1 cellular context compared by ENCODE assay signal in the genomic region with DNA sequence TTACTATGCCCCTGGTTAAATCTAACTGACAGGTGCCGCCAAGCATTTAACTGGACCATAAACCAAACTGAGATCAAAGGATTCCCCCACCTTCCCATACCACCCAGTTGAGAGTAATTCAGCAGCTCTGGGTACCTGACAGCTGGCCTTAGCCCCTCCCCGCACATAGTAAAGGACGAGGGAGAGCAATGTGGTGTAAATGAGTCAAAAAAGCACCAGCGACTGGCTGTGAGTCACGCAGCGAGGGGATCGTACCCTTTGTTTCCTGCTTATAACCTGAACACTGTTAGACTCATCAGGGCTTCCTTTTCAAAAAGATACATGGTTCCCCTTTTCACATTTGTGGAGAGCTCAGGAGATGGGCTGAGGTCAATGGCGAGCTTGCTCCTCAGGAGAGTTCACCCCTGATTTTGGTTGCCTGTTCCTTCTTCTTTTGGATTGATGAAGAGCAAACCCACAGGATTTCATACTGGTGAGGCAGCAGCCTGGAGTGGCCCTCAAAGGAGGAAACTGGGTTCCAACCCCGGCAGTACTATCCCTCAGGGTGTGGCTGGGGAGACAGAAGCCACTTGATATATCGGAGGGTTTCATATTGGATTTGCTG.
TF ChIP-seq lines count a peak whose summit lies in the region.

No MANE protein-coding gene starts in this region.

TF ChIP-seq in GM12878, 131 proteins besides CTCF, POLR2A, EP300 and RAD21 (continued from another document):
- TF ChIP-seq, protein P1, sequence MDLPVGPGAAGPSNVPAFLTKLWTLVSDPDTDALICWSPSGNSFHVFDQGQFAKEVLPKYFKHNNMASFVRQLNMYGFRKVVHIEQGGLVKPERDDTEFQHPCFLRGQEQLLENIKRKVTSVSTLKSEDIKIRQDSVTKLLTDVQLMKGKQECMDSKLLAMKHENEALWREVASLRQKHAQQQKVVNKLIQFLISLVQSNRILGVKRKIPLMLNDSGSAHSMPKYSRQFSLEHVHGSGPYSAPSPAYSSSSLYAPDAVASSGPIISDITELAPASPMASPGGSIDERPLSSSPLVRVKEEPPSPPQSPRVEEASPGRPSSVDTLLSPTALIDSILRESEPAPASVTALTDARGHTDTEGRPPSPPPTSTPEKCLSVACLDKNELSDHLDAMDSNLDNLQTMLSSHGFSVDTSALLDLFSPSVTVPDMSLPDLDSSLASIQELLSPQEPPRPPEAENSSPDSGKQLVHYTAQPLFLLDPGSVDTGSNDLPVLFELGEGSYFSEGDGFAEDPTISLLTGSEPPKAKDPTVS (IDR thresholded peaks at IDR 0.05; ENCODE audit: low read depth, low read length), result no peak
- TF ChIP-seq JUND (IDR thresholded peaks at IDR 0.05; ENCODE audit: low read depth, low read length) (peak; percentile 81), STAT3 (IDR thresholded peaks at IDR 0.05; ENCODE audit: low read depth, low read length) (no peak), KLF5 (IDR thresholded peaks at IDR 0.05; ENCODE audit: partially characterized antibody) (no peak), PAX8 (IDR thresholded peaks at IDR 0.05) (no peak), RELA (IDR thresholded peaks at IDR 0.05; ENCODE audit: borderline replicate concordance, partially characterized antibody) (peak; percentile 60), WRNIP1 (IDR thresholded peaks at IDR 0.05; ENCODE audit: borderline replicate concordance, low read depth, low read length) (no peak), FOS (IDR thresholded peaks at IDR 0.05; ENCODE audit: borderline replicate concordance, extremely low read depth, insufficient read length) (peak; percentile 2), CHD2 (IDR thresholded peaks at IDR 0.05; ENCODE audit: borderline replicate concordance, low read depth, low read length) (peak; percentile 70; the same call in 1 of the 2 replicates), TCF7 (IDR thresholded peaks at IDR 0.05; ENCODE audit: borderline replicate concordance) (peak; percentile 88), CBX3 (IDR thresholded peaks at IDR 0.05; ENCODE audit: borderline replicate concordance, low read depth) (no peak), FOXM1 (IDR thresholded peaks at IDR 0.05; ENCODE audit: low read depth, low read length) (no peak), NFIC (IDR thresholded peaks at IDR 0.05; ENCODE audit: low read depth, low read length) (no peak), TARDBP (IDR thresholded peaks at IDR 0.05; ENCODE audit: borderline replicate concordance) (peak; percentile 74; the same call in 1 of the 2 replicates), ZSCAN29 (IDR thresholded peaks at IDR 0.05) (no peak), IKZF2 (IDR thresholded peaks at IDR 0.05) (peak; percentile 90 to 94)
- TF ChIP-seq, protein P2, sequence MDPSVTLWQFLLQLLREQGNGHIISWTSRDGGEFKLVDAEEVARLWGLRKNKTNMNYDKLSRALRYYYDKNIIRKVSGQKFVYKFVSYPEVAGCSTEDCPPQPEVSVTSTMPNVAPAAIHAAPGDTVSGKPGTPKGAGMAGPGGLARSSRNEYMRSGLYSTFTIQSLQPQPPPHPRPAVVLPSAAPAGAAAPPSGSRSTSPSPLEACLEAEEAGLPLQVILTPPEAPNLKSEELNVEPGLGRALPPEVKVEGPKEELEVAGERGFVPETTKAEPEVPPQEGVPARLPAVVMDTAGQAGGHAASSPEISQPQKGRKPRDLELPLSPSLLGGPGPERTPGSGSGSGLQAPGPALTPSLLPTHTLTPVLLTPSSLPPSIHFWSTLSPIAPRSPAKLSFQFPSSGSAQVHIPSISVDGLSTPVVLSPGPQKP (IDR thresholded peaks at IDR 0.05; ENCODE audit: low read depth, low read length), result no peak
- TF ChIP-seq, protein P3, sequence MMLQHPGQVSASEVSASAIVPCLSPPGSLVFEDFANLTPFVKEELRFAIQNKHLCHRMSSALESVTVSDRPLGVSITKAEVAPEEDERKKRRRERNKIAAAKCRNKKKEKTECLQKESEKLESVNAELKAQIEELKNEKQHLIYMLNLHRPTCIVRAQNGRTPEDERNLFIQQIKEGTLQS (IDR thresholded peaks at IDR 0.05; ENCODE audit: borderline replicate concordance, extremely low read depth, low read depth, low read length), result no peak
- TF ChIP-seq, protein P4, sequence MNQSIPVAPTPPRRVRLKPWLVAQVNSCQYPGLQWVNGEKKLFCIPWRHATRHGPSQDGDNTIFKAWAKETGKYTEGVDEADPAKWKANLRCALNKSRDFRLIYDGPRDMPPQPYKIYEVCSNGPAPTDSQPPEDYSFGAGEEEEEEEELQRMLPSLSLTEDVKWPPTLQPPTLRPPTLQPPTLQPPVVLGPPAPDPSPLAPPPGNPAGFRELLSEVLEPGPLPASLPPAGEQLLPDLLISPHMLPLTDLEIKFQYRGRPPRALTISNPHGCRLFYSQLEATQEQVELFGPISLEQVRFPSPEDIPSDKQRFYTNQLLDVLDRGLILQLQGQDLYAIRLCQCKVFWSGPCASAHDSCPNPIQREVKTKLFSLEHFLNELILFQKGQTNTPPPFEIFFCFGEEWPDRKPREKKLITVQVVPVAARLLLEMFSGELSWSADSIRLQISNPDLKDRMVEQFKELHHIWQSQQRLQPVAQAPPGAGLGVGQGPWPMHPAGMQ (IDR thresholded peaks at IDR 0.05; ENCODE audit: borderline replicate concordance), result no peak; the same call in 1 of the 2 replicates
- TF ChIP-seq, protein P5, sequence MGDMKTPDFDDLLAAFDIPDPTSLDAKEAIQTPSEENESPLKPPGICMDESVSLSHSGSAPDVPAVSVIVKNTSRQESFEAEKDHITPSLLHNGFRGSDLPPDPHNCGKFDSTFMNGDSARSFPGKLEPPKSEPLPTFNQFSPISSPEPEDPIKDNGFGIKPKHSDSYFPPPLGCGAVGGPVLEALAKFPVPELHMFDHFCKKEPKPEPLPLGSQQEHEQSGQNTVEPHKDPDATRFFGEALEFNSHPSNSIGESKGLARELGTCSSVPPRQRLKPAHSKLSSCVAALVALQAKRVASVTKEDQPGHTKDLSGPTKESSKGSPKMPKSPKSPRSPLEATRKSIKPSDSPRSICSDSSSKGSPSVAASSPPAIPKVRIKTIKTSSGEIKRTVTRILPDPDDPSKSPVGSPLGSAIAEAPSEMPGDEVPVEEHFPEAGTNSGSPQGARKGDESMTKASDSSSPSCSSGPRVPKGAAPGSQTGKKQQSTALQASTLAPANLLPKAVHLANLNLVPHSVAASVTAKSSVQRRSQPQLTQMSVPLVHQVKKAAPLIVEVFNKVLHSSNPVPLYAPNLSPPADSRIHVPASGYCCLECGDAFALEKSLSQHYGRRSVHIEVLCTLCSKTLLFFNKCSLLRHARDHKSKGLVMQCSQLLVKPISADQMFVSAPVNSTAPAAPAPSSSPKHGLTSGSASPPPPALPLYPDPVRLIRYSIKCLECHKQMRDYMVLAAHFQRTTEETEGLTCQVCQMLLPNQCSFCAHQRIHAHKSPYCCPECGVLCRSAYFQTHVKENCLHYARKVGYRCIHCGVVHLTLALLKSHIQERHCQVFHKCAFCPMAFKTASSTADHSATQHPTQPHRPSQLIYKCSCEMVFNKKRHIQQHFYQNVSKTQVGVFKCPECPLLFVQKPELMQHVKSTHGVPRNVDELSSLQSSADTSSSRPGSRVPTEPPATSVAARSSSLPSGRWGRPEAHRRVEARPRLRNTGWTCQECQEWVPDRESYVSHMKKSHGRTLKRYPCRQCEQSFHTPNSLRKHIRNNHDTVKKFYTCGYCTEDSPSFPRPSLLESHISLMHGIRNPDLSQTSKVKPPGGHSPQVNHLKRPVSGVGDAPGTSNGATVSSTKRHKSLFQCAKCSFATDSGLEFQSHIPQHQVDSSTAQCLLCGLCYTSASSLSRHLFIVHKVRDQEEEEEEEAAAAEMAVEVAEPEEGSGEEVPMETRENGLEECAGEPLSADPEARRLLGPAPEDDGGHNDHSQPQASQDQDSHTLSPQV (IDR thresholded peaks at IDR 0.05), result no peak
- TF ChIP-seq, protein P6, sequence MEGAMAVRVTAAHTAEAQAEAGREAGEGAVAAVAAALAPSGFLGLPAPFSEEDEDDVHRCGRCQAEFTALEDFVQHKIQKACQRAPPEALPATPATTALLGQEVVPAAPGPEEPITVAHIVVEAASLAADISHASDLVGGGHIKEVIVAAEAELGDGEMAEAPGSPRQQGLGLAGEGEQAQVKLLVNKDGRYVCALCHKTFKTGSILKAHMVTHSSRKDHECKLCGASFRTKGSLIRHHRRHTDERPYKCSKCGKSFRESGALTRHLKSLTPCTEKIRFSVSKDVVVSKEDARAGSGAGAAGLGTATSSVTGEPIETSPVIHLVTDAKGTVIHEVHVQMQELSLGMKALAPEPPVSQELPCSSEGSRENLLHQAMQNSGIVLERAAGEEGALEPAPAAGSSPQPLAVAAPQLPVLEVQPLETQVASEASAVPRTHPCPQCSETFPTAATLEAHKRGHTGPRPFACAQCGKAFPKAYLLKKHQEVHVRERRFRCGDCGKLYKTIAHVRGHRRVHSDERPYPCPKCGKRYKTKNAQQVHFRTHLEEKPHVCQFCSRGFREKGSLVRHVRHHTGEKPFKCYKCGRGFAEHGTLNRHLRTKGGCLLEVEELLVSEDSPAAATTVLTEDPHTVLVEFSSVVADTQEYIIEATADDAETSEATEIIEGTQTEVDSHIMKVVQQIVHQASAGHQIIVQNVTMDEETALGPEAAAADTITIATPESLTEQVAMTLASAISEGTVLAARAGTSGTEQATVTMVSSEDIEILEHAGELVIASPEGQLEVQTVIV (IDR thresholded peaks at IDR 0.05; ENCODE audit: borderline replicate concordance, partially characterized antibody), result no peak
- TF ChIP-seq, protein P7, sequence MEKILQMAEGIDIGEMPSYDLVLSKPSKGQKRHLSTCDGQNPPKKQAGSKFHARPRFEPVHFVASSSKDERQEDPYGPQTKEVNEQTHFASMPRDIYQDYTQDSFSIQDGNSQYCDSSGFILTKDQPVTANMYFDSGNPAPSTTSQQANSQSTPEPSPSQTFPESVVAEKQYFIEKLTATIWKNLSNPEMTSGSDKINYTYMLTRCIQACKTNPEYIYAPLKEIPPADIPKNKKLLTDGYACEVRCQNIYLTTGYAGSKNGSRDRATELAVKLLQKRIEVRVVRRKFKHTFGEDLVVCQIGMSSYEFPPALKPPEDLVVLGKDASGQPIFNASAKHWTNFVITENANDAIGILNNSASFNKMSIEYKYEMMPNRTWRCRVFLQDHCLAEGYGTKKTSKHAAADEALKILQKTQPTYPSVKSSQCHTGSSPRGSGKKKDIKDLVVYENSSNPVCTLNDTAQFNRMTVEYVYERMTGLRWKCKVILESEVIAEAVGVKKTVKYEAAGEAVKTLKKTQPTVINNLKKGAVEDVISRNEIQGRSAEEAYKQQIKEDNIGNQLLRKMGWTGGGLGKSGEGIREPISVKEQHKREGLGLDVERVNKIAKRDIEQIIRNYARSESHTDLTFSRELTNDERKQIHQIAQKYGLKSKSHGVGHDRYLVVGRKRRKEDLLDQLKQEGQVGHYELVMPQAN (conservative IDR thresholded peaks at IDR 0.05), result 0 out of 2 replicates have a peak, but pooled peaks have one; percentile 50
- TF ChIP-seq, protein P8, sequence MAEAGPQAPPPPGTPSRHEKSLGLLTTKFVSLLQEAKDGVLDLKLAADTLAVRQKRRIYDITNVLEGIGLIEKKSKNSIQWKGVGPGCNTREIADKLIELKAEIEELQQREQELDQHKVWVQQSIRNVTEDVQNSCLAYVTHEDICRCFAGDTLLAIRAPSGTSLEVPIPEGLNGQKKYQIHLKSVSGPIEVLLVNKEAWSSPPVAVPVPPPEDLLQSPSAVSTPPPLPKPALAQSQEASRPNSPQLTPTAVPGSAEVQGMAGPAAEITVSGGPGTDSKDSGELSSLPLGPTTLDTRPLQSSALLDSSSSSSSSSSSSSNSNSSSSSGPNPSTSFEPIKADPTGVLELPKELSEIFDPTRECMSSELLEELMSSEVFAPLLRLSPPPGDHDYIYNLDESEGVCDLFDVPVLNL (IDR thresholded peaks at IDR 0.05; ENCODE audit: low read depth, low read length), result no peak
